Comparison of ENCODE assay signal across 8 cellular contexts in the genomic region with DNA sequence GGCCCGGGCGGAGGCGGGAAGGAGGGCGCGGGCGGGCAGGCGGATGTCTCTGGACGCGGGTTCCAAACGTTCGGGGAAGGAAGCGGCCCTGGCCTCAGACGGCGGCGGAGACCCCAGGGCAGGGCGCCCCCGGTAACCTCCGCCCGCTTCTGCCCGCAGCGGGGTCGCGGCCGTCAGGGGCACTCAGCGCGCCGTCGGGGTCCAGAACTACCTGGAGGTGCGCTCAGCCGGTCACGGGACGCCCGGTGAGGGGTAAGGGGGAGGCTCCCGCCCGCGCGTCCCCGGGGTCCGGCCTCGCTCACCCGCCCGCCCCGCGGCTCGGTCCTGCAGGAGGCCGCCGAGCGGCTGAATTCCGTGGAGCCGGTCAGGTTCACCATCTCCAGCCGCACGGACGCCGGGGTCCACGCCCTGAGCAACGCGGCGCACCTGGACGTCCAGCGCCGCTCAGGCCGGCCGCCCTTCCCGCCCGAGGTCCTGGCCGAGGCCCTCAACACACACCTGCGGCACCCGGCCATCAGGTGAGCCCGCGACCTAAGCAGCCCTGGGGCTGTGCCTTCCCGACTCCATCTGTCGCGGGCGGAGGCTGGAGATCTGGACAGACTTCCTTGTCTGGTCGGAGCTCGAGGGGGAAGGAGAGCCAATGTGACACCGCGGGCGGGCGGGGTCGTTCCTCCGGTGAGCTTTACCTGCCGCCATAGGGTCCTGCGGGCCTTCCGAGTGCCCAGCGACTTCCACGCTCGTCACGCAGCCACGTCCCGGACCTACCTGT. TPM values are rescaled to one million over a fixed set of nuclear protein-coding genes. Genes with fewer than 3 reads are reported as not detected.
DNase-seq lines count a peak whose midpoint lies in the region; ATAC-seq lines count a peak whose summit lies in the region.

No MANE protein-coding gene starts in this region.

- peak overlapping the region; percentile 80 to 95 (median 87) for H3K4me3 Mint-ChIP-seq in CD8-positive, alpha-beta memory T cell

- no peaks in the 10 kb centered on the region for H3K36me3 ChIP-seq in CD8-positive, alpha-beta memory T cell (ENCODE audit: insufficient read depth, low read length)
- H3K36me3 ChIP-seq in ectodermal cell (ENCODE audit: control insufficient read depth, insufficient read depth, low read length) (peaks cover 12% of the 10 kb centered on the region), muscle layer of colon (ENCODE audit: insufficient read depth, low read length) (peaks cover 27% of the 10 kb centered on the region)

- CTCF ChIA-PET in CD8-positive, alpha-beta memory T cell (lab: Charles Lee): interaction anchor here (0.9 to 1.2 kb wide), 3 partner anchors 16 to 67 kb away, joined by 3 read pairs; no protein-coding TSS in a partner anchor

- H3K9me3 ChIP-seq in CD8-positive, alpha-beta memory T cell (ENCODE audit: low read length): no peaks in the 10 kb centered on the region
- no peaks in the 10 kb centered on the region for H3K9me3 ChIP-seq in ectodermal cell (ENCODE audit: control insufficient read depth, low read length)
- H3K9me3 ChIP-seq in muscle layer of colon (ENCODE audit: low read length): no peaks in the 10 kb centered on the region

- peak overlapping the region; percentile 67 to 93 (median 90) for H3K27ac Mint-ChIP-seq in CD8-positive, alpha-beta memory T cell

- no peak for DNase-seq in CD8-positive, alpha-beta memory T cell
- peak; percentile 54 for DNase-seq in RPMI8226
- DNase-seq in SKM-1 (lab: John Stamatoyannopoulos, UW; ENCODE audit: unreplicated experiment): no peak
- DNase-seq in NCI-H1930 (lab: John Stamatoyannopoulos, UW): no peak
- DNase-seq in activated gamma-delta T cell (lab: John Stamatoyannopoulos, UW): no peak

- peaks cover 0 to 31% (median 0%) of the 10 kb centered on the region in 3 donors for H3K36me3 Mint-ChIP-seq in CD8-positive, alpha-beta memory T cell

- H3K27me3 ChIP-seq in CD8-positive, alpha-beta memory T cell (ENCODE audit: insufficient read depth, low read length, poor library complexity, severe bottlenecking): no peaks in the 10 kb centered on the region
- H3K27me3 ChIP-seq in ectodermal cell (ENCODE audit: control insufficient read depth, insufficient read depth, low read length, poor library complexity, severe bottlenecking) (peaks cover 13% of the 10 kb centered on the region), muscle layer of colon (ENCODE audit: control insufficient read depth in 1 of 2, insufficient read depth in 2 of 2, low read length in 2 of 2) (no peaks in the 10 kb centered on the region)

- H3K4me3 ChIP-seq in CD8-positive, alpha-beta memory T cell (ENCODE audit: low read length): peak overlapping the region; percentile 59
- H3K4me3 ChIP-seq in ectodermal cell (ENCODE audit: insufficient read depth, low read depth, low read length) (peak overlapping the region; percentile 83), muscle layer of colon (ENCODE audit: low read depth in 1 of 2, low read length in 2 of 2) (peak overlapping the region; percentile 59 to 91)

- H3K27me3 Mint-ChIP-seq in CD8-positive, alpha-beta memory T cell: no peaks in the 10 kb centered on the region

- H3K9ac ChIP-seq in muscle layer of colon (ENCODE audit: low read length): no peak overlapping the region

- H3K27ac ChIP-seq in CD8-positive, alpha-beta memory T cell (ENCODE audit: low read depth, low read length): peak overlapping the region; percentile 74
- no peak overlapping the region for H3K27ac ChIP-seq in ectodermal cell (ENCODE audit: insufficient read depth, low read depth, low read length, poor library complexity, severe bottlenecking)
- H3K27ac ChIP-seq in muscle layer of colon (ENCODE audit: low read depth, low read length): peak overlapping the region; percentile 91

- peaks cover 39% of the 10 kb centered on the region for H3K4me1 ChIP-seq in CD8-positive, alpha-beta memory T cell (ENCODE audit: insufficient read depth, low read length)
- H3K4me1 ChIP-seq in ectodermal cell (ENCODE audit: control insufficient read depth, insufficient read depth, low read length) (peaks cover 36% of the 10 kb centered on the region), muscle layer of colon (ENCODE audit: insufficient read depth, low read length) (peaks cover 24% of the 10 kb centered on the region)

- WGBS in ectodermal cell, 2 experiments: 2% methylated on average over 91 of the region's 91 CpGs

- peaks cover 15 to 38% (median 17%) of the 10 kb centered on the region in 3 donors for H3K4me1 Mint-ChIP-seq in CD8-positive, alpha-beta memory T cell

- no peaks in the 10 kb centered on the region for H3K9me3 Mint-ChIP-seq in CD8-positive, alpha-beta memory T cell

- POLR2A ChIA-PET in CD8-positive, alpha-beta memory T cell (lab: Charles Lee): interaction anchor here (0.6 to 1.1 kb wide), 2 partner anchors 11 to 30 kb away, joined by 4 read pairs; no protein-coding TSS in a partner anchor

- ATAC-seq in GM21528 (IDR thresholded peaks at IDR 0.05; ENCODE audit: low FRiP score, unreplicated experiment): peak; percentile 0

RNA-seq across cellular contexts. Expression of gene PUSL1, which starts 0.5 kb away (rescaled TPM):
- total RNA-seq in CD8-positive, alpha-beta memory T cell: 10 to 100 TPM; 32.9 to 34.3 TPM
- polyA plus RNA-seq in CD8-positive, alpha-beta memory T cell: 22.0 TPM
- polyA plus RNA-seq in ectodermal cell (2013, experiment 1 of 4): 18.1 TPM
- 19.2 TPM for polyA plus RNA-seq in ectodermal cell (2013, experiment 2 of 4)
- polyA plus RNA-seq in ectodermal cell (2013, experiment 3 of 4): 16.2 TPM
- polyA plus RNA-seq in ectodermal cell (2013, experiment 4 of 4): 17.3 TPM

RNA-seq across cellular contexts. Expression of gene ACAP3, which starts 1.2 kb away (rescaled TPM):
- total RNA-seq in CD8-positive, alpha-beta memory T cell: 10 to 100 TPM; 36.4 to 38.8 TPM
- 6.9 TPM for polyA plus RNA-seq in CD8-positive, alpha-beta memory T cell
- polyA plus RNA-seq in ectodermal cell (2013, experiment 1 of 4): 41.7 TPM
- polyA plus RNA-seq in ectodermal cell (2013, experiment 2 of 4): 45.9 TPM
- 40.2 TPM for polyA plus RNA-seq in ectodermal cell (2013, experiment 3 of 4)
- polyA plus RNA-seq in ectodermal cell (2013, experiment 4 of 4): 45.9 TPM

RNA-seq across cellular contexts. Expression of gene INTS11, which starts 15.5 kb away (rescaled TPM):
- 100 to 1,000 TPM; 117 to 118 TPM for total RNA-seq in CD8-positive, alpha-beta memory T cell
- 70.5 TPM for polyA plus RNA-seq in CD8-positive, alpha-beta memory T cell
- polyA plus RNA-seq in ectodermal cell (2013, experiment 1 of 4): 142 TPM
- 127 TPM for polyA plus RNA-seq in ectodermal cell (2013, experiment 2 of 4)
- polyA plus RNA-seq in ectodermal cell (2013, experiment 3 of 4): 92.8 TPM
- 101 TPM for polyA plus RNA-seq in ectodermal cell (2013, experiment 4 of 4)

RNA-seq across cellular contexts. Expression of gene CPTP, which starts 15.7 kb away (rescaled TPM):
- total RNA-seq in CD8-positive, alpha-beta memory T cell: 10 to 100 TPM; 17.6 to 18.3 TPM
- polyA plus RNA-seq in CD8-positive, alpha-beta memory T cell: 23.6 TPM
- 11.2 TPM for polyA plus RNA-seq in ectodermal cell (2013, experiment 1 of 4)
- 12.4 TPM for polyA plus RNA-seq in ectodermal cell (2013, experiment 2 of 4)
- polyA plus RNA-seq in ectodermal cell (2013, experiment 3 of 4): 11.4 TPM
- polyA plus RNA-seq in ectodermal cell (2013, experiment 4 of 4): 11.4 TPM

RNA-seq across cellular contexts. Expression of gene TAS1R3, which starts 22.1 kb away (rescaled TPM):
- under 1 TPM; 0.53 to 0.62 TPM for total RNA-seq in CD8-positive, alpha-beta memory T cell
- polyA plus RNA-seq in CD8-positive, alpha-beta memory T cell: 0.28 TPM
- not detected for polyA plus RNA-seq in ectodermal cell (2013, experiment 1 of 4)
- polyA plus RNA-seq in ectodermal cell (2013, experiment 2 of 4): 0.21 TPM
- polyA plus RNA-seq in ectodermal cell (2013, experiment 3 of 4): 0.21 TPM
- 0.12 TPM for polyA plus RNA-seq in ectodermal cell (2013, experiment 4 of 4)
